Comparison of ENCODE assay signal across 8 cellular contexts in the genomic region with DNA sequence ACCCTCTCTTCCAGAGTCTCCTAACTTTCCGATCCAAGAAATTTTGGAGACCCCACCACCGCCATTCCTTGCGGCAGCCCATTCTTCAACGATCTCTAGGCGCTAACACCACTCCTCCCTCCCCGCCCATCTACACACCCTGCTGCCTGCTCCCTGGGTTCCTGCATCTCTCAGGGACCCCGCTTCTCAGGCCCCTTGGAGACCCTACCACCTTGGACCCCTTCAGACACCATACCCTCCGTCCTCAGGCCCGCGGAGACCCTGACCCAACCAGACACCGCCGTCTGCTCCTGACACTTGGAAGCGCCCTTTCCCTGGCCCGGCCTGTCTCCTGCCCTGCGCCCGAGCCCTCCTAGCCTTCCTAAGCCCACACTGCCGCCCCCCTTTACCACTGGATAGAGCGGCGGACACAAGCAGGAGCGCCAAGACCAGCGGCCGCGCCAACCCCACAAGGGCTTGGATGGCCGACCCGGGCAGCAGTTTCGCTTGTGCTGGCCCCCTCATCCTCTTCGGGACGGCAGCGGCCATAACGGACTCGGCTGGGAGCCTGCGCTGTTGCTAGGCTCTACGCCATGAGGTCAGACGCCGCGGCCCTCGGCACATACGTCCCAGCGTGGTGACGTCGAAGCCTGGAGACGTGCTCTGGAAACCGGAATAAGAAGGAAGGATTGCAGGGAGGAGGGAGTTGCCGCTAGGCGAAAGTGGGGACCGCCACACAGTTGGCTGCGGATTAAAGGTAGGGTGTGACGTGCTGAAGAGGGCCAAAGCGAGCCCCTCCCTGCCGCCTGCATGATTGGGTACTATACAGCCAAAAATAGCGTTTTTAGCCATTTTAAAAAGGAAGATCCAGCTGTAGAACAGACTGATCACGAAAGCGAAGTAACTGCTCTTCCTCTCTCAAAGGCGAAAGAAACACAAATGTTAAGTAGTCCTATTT. TPM values are rescaled to one million over a fixed set of nuclear protein-coding genes. Genes with fewer than 3 reads are reported as not detected.
DNase-seq lines count a peak whose midpoint lies in the region; ATAC-seq and TF ChIP-seq lines count a peak whose summit lies in the region.

Gene C5orf15, minus strand, starts transcription at position 569 of the 937 bp plus-strand sequence. Its CDS starts 41 bp downstream, at position 528.

- ATAC-seq in GM21723 (IDR thresholded peaks at IDR 0.05; ENCODE audit: unreplicated experiment) (peak; percentile 98), Panc1 (peak; percentile 99)
- peak; percentile 98 to 99 for ATAC-seq in activated T-cell treated with anti-CD3 and anti-CD28 coated beads, Interleukin-2, amount 50 U/mL, for 4 hours

- H3K9me3 ChIP-seq in Panc1 (ENCODE audit: control insufficient read depth, insufficient read depth, low read depth, low read length), result no peaks in the 10 kb centered on the region
- H3K9me3 ChIP-seq in esophagus (ENCODE audit: control insufficient read depth in 2 of 2, insufficient read depth in 1 of 2, low read depth in 1 of 2, low read length in 1 of 2), result no peaks in the 10 kb centered on the region
- H3K9me3 ChIP-seq in mucosa of stomach (ENCODE audit: control insufficient read depth, low read length), result no peaks in the 10 kb centered on the region

- H3K4me1 ChIP-seq in Panc1 (ENCODE audit: control insufficient read depth, insufficient read depth, low read length), result peaks cover 5% of the 10 kb centered on the region
- H3K4me1 ChIP-seq in esophagus (ENCODE audit: control insufficient read depth in 2 of 2, insufficient read depth in 2 of 2, low read length in 1 of 2), result no peaks in the 10 kb centered on the region
- peaks cover 14% of the 10 kb centered on the region for H3K4me1 ChIP-seq in mucosa of stomach (ENCODE audit: control insufficient read depth, insufficient read depth, low read length)

- POLR2A ChIA-PET in Panc1 (lab: Charles Lee), result no interaction called here

- BruUV-seq in Panc1 (replicated peaks; lab: Mats Ljungman, UMichigan), result no TSS peak

- peak within 1 kb of the TSS; percentile 91 to 92 for H3K4me3 ChIP-seq in Panc1 (ENCODE audit: low read depth in 2 of 2, low read length in 2 of 2)
- H3K4me3 ChIP-seq in esophagus (ENCODE audit: low read depth in 1 of 2, low read length in 2 of 2), result peak within 1 kb of the TSS; percentile 96 to 98
- peak within 1 kb of the TSS; percentile 75 for H3K4me3 ChIP-seq in mucosa of stomach (ENCODE audit: low read length)

- no peaks in the 10 kb centered on the region for H3K9me3 Mint-ChIP-seq in activated T-cell treated with anti-CD3 and anti-CD28 coated beads, Interleukin-2, amount 50 U/mL, for 4 hours

- H3K36me3 ChIP-seq in Panc1 (ENCODE audit: control insufficient read depth, insufficient read depth, low read length) (peaks cover 4% of the 10 kb centered on the region; the same call in 1 of the 2 replicates), esophagus (ENCODE audit: control insufficient read depth in 2 of 2, insufficient read depth in 2 of 2, low read length in 1 of 2) (peaks cover 0 to 2% of the 10 kb centered on the region in 2 donors), mucosa of stomach (ENCODE audit: control insufficient read depth, insufficient read depth, low read length) (no peaks in the 10 kb centered on the region)

- H3K9ac ChIP-seq in mucosa of stomach (ENCODE audit: low read length), result peak within 1 kb of the TSS; percentile 87

- peak within 1 kb of the TSS; percentile 98 for H3K4me3 Mint-ChIP-seq in activated T-cell treated with anti-CD3 and anti-CD28 coated beads, Interleukin-2, amount 50 U/mL, for 4 hours

- peaks cover 6% of the 10 kb centered on the region for H3K36me3 Mint-ChIP-seq in activated T-cell treated with anti-CD3 and anti-CD28 coated beads, Interleukin-2, amount 50 U/mL, for 4 hours (ENCODE audit: insufficient read depth)

- no peaks in the 10 kb centered on the region for H3K27me3 Mint-ChIP-seq in activated T-cell treated with anti-CD3 and anti-CD28 coated beads, Interleukin-2, amount 50 U/mL, for 4 hours (ENCODE audit: low read depth)

- CTCF ChIA-PET in Panc1 (lab: Charles Lee), result interaction anchor here (0.7 kb wide), 1 partner anchor 493 kb away, joined by 7 read pairs; no protein-coding TSS in a partner anchor

- peaks cover 52% of the 10 kb centered on the region for H3K4me1 Mint-ChIP-seq in activated T-cell treated with anti-CD3 and anti-CD28 coated beads, Interleukin-2, amount 50 U/mL, for 4 hours (ENCODE audit: low read depth)

- in situ Hi-C loops in Panc1 (cut with HindIII; ENCODE audit: low pct_unique_long_range_greater_than_20kb, low sequenced_read_pairs), result no loop called here

- intact Hi-C loops in Panc1 (cut with micrococcal nuclease; ENCODE audit: unreplicated experiment), result no loop called here

- DNase-seq in DMS53 treated with DMSO at 0.1 percent for 48 hours (lab: John Stamatoyannopoulos, UW; ENCODE audit: unreplicated experiment), result peak; percentile 91
- DNase-seq in KG1 (lab: John Stamatoyannopoulos, UW), result peak; percentile 33
- DNase-seq in Panc1 (ENCODE audit: low read depth, low spot score), result peak; percentile 72
- peak; percentile 84 for DNase-seq in activated T-cell treated with anti-CD3 and anti-CD28 coated beads, Interleukin-2, amount 50 U/mL, for 4 hours
- peak; percentile 79 to 80 for DNase-seq in stimulated activated CD8-positive, alpha-beta memory T cell treated with anti-CD3 and anti-CD28 coated beads, Interleukin-7, amount 100 ng/mL, for 1 hour (ENCODE audit: low read depth in 2 of 2)

- H3K27ac ChIP-seq in Panc1 (ENCODE audit: low read length) (peak within 1 kb of the TSS; percentile 92), esophagus (ENCODE audit: low read depth in 2 of 2, low read length in 1 of 2) (peak within 1 kb of the TSS; percentile 81 to 95)

- 0% methylated on average over 54 of the region's 54 CpGs for WGBS in esophagus, 2 donors

- TF ChIP-seq CTCF in Panc1 (IDR thresholded peaks at IDR 0.05), result no peak

- H3K27me3 ChIP-seq in Panc1 (ENCODE audit: control insufficient read depth, insufficient read depth, low read length) (no peaks in the 10 kb centered on the region), esophagus (ENCODE audit: control insufficient read depth in 1 of 2, insufficient read depth in 2 of 2, low read length in 2 of 2) (no peaks in the 10 kb centered on the region), mucosa of stomach (ENCODE audit: control insufficient read depth, insufficient read depth, low read length) (no peaks in the 10 kb centered on the region)

RNA-seq across cellular contexts. Expression of gene C5orf15, which starts in this region (rescaled TPM):
- total RNA-seq in Panc1 (2021; ENCODE audit: unreplicated experiment), result 63.2 TPM
- 80.6 TPM for polyA plus RNA-seq in Panc1 (2012; ENCODE audit: insufficient read length)
- total RNA-seq in activated T-cell treated with anti-CD3 and anti-CD28 coated beads, Interleukin-2, amount 50 U/mL, for 4 hours, result 10 to 100 TPM; 26.0 to 31.2 (median 28.6) TPM
- 10 to 100 TPM in 1 of 2 donors, 1 to 10 TPM in 1; 8.3 to 14.9 TPM for polyA plus RNA-seq in esophagus

Comparison
In these comparisons a context has a peak if more than half of its experiments do, and no peak if none do; other contexts are left out.
1. Peak in every context shown above with its lines: DNase-seq, ATAC-seq, H3K4me3 ChIP-seq and H3K27ac ChIP-seq.
2. DNase-seq: peak in every context shown above with its lines; median percentile 91 in DMS53 treated with DMSO at 0.1 percent for 48 hours; 84 in activated T-cell treated with anti-CD3 and anti-CD28 coated beads, Interleukin-2, amount 50 U/mL, for 4 hours; 80 in stimulated activated CD8-positive, alpha-beta memory T cell treated with anti-CD3 and anti-CD28 coated beads, Interleukin-7, amount 100 ng/mL, for 1 hour; 72 in Panc1; 33 in KG1.